In genomic region chr11:116773203-116774112, GRCh38 we compare ENCODE assay signal across 8 cellular contexts. TPM values are rescaled to one million over a fixed set of nuclear protein-coding genes. Genes with fewer than 3 reads are reported as not detected.
A peak's percentile ranks its signal among the peaks of the same experiment; 100 is the strongest.
DNase-seq lines count a peak whose midpoint lies in the region; ATAC-seq and TF ChIP-seq lines count a peak whose summit lies in the region.

No MANE protein-coding gene starts in this region.

- peak overlapping the region; percentile 72 for H3K4me3 ChIP-seq in CD8-positive, alpha-beta memory T cell (ENCODE audit: low read length)
- H3K4me3 ChIP-seq in HL-60 (replicated peaks; ENCODE audit: insufficient read depth, low read length) = peak overlapping the region; percentile 90
- H3K4me3 ChIP-seq in gastroesophageal sphincter = peak overlapping the region; percentile 73 to 94
- peak overlapping the region; percentile 83 for H3K4me3 ChIP-seq in ovary

- H3K36me3 Mint-ChIP-seq in CD8-positive, alpha-beta memory T cell = peaks cover 10 to 50% (median 14%) of the 10 kb centered on the region in 3 donors

- CTCF ChIA-PET in CD8-positive, alpha-beta memory T cell (lab: Charles Lee) = interaction anchor here (0.8 to 2.3 kb wide), 6 partner anchors 14 to 332 kb away, joined by 3 to 14 read pairs (median 4); partner anchors contain the start of genes APOA5 and ZPR1

- H3K27ac Mint-ChIP-seq in CD8-positive, alpha-beta memory T cell = peak overlapping the region; percentile 90 to 100 (median 98)

- intact Hi-C loops in ovary (cut with DNase I) = no loop called here

- H3K4me1 ChIP-seq in CD8-positive, alpha-beta memory T cell (ENCODE audit: insufficient read depth, low read length) = peaks cover 25% of the 10 kb centered on the region
- H3K4me1 ChIP-seq in gastroesophageal sphincter = peaks cover 0 to 31% (median 13%) of the 10 kb centered on the region in 3 donors
- peaks cover 3% of the 10 kb centered on the region for H3K4me1 ChIP-seq in ovary (ENCODE audit: insufficient read depth)

- TF ChIP-seq CTCF in HL-60 (IDR thresholded peaks at IDR 0.05; ENCODE audit: insufficient read depth, low read length) (no peak), gastroesophageal sphincter (IDR thresholded peaks at IDR 0.05) (no peak), ovary (IDR thresholded peaks at IDR 0.05) (no peak)

- POLR2A ChIA-PET in CD8-positive, alpha-beta memory T cell (lab: Charles Lee) = interaction anchor here (0.7 to 1.4 kb wide), 5 partner anchors 14 to 262 kb away, joined by 3 to 24 read pairs (median 3); partner anchors contain the start of genes APOA5 and ZPR1

- peaks cover 9% of the 10 kb centered on the region for H3K36me3 ChIP-seq in CD8-positive, alpha-beta memory T cell (ENCODE audit: insufficient read depth, low read length)
- peaks cover 0 to 42% of the 10 kb centered on the region in 2 donors for H3K36me3 ChIP-seq in gastroesophageal sphincter
- no peaks in the 10 kb centered on the region for H3K36me3 ChIP-seq in ovary

- peaks cover 33 to 46% (median 41%) of the 10 kb centered on the region in 3 donors for H3K4me1 Mint-ChIP-seq in CD8-positive, alpha-beta memory T cell

- no peak for DNase-seq in CD8-positive, alpha-beta memory T cell
- peak in 1 of 2 experiments; percentile 49 for DNase-seq in HL-60 (ENCODE audit: low read depth in 1 of 2, low spot score in 1 of 2)
- peak; percentile 82 for DNase-seq in UCSD-AML1 (lab: John Stamatoyannopoulos, UW; ENCODE audit: unreplicated experiment)
- no peak for DNase-seq in ovary
- DNase-seq in cerebellar nuclear complex (lab: John Stamatoyannopoulos, UW) = no peak
- no peak for DNase-seq in AG20443 (ENCODE audit: low spot score)

- peak overlapping the region; percentile 65 for H3K27ac ChIP-seq in CD8-positive, alpha-beta memory T cell (ENCODE audit: low read depth, low read length)
- H3K27ac ChIP-seq in HL-60 (replicated peaks) = peak overlapping the region; percentile 94
- peak overlapping the region; percentile 68 to 98 (median 88) for H3K27ac ChIP-seq in gastroesophageal sphincter
- peak overlapping the region in 1 of 2 donors; percentile 77 for H3K27ac ChIP-seq in ovary

- no peaks in the 10 kb centered on the region for H3K27me3 ChIP-seq in CD8-positive, alpha-beta memory T cell (ENCODE audit: insufficient read depth, low read length, poor library complexity, severe bottlenecking)
- no peaks in the 10 kb centered on the region for H3K27me3 ChIP-seq in HL-60 (ENCODE audit: insufficient read depth, poor library complexity, severe bottlenecking)
- no peaks in the 10 kb centered on the region for H3K27me3 ChIP-seq in gastroesophageal sphincter
- H3K27me3 ChIP-seq in ovary = no peaks in the 10 kb centered on the region

- H3K4me3 Mint-ChIP-seq in CD8-positive, alpha-beta memory T cell = peak overlapping the region; percentile 90 to 99 (median 94)

- no peak for TF ChIP-seq POLR2A in gastroesophageal sphincter (IDR thresholded peaks at IDR 0.05)
- no peak for TF ChIP-seq POLR2A in ovary (IDR thresholded peaks at IDR 0.05)

- H3K9me3 Mint-ChIP-seq in CD8-positive, alpha-beta memory T cell = peaks cover 0 to 2% (median 0%) of the 10 kb centered on the region in 5 donors

- no peaks in the 10 kb centered on the region for H3K27me3 Mint-ChIP-seq in CD8-positive, alpha-beta memory T cell

- no peaks in the 10 kb centered on the region for H3K9me3 ChIP-seq in CD8-positive, alpha-beta memory T cell (ENCODE audit: low read length)
- no peaks in the 10 kb centered on the region for H3K9me3 ChIP-seq in gastroesophageal sphincter
- no peaks in the 10 kb centered on the region for H3K9me3 ChIP-seq in ovary

- 10 to 12% methylated on average over 12 to 13 of the region's 25 CpGs for WGBS in gastroesophageal sphincter (ENCODE audit: low coverage in 1 of 2), 2 donors
- WGBS in ovary, 3 donors = 5 to 6% (median 5%) methylated on average over 25 of the region's 25 CpGs

- TF ChIP-seq EP300 in gastroesophageal sphincter (IDR thresholded peaks at IDR 0.05) (no peak), ovary (IDR thresholded peaks at IDR 0.05) (no peak)

- ATAC-seq in GM19438 (IDR thresholded peaks at IDR 0.05; ENCODE audit: low read depth, unreplicated experiment) (peak; percentile 45), gastroesophageal sphincter (peak; percentile 65)

RNA-seq across cellular contexts. Expression of gene BUD13, which starts 0.7 kb away (rescaled TPM):
- total RNA-seq in CD8-positive, alpha-beta memory T cell = 10 to 100 TPM; 31.4 to 32.3 TPM
- polyA plus RNA-seq in CD8-positive, alpha-beta memory T cell = 15.0 TPM
- total RNA-seq in gastroesophageal sphincter = 10 to 100 TPM; 13.5 to 17.3 (median 15.8) TPM
- 10 to 100 TPM; 14.3 to 20.3 (median 17.0) TPM for total RNA-seq in ovary
- 10 to 100 TPM; 15.6 to 25.0 TPM for polyA plus RNA-seq in ovary

RNA-seq across cellular contexts. Expression of gene ZPR1, which starts 14.4 kb away (rescaled TPM):
- total RNA-seq in CD8-positive, alpha-beta memory T cell = 100 to 1,000 TPM; 118 to 124 TPM
- polyA plus RNA-seq in CD8-positive, alpha-beta memory T cell = 47.6 TPM
- total RNA-seq in gastroesophageal sphincter (10 to 100 TPM; 18.1 to 45.9 (median 39.2) TPM), ovary (10 to 100 TPM; 12.0 to 68.7 (median 37.0) TPM)
- 10 to 100 TPM; 17.8 to 58.3 TPM for polyA plus RNA-seq in ovary

RNA-seq across cellular contexts. Expression of gene APOA5, which starts 18.2 kb away (rescaled TPM):
- not detected for total RNA-seq in CD8-positive, alpha-beta memory T cell
- not detected for polyA plus RNA-seq in CD8-positive, alpha-beta memory T cell
- total RNA-seq in gastroesophageal sphincter (not detected), ovary (under 1 TPM in 2 of 7 donors, not detected in 5; 0.35 to 0.43 TPM)
- polyA plus RNA-seq in ovary = not detected

RNA-seq across cellular contexts. Expression of gene APOA4, which starts 49.6 kb away (rescaled TPM):
- total RNA-seq in CD8-positive, alpha-beta memory T cell = not detected
- not detected for polyA plus RNA-seq in CD8-positive, alpha-beta memory T cell
- total RNA-seq in gastroesophageal sphincter (under 1 TPM in 1 of 4 donors, not detected in 3; 0.19 TPM), ovary (10 to 100 TPM in 1 of 7 donors, not detected in 6; 41.7 TPM)
- polyA plus RNA-seq in ovary = under 1 TPM in 1 of 2 donors, not detected in 1; 0.19 TPM

RNA-seq across cellular contexts. Expression of gene APOC3, which starts 56.2 kb away (rescaled TPM):
- total RNA-seq in CD8-positive, alpha-beta memory T cell = not detected
- polyA plus RNA-seq in CD8-positive, alpha-beta memory T cell = not detected
- total RNA-seq in gastroesophageal sphincter (1 to 10 TPM in 1 of 4 donors, not detected in 3; 1.1 TPM), ovary (10 to 100 TPM in 1 of 7 donors, 1 to 10 TPM in 2, not detected in 4; 2.7 to 18.0 (median 4.3) TPM)
- not detected for polyA plus RNA-seq in ovary
